ENCODE assay signal across 8 cellular contexts in the genomic region with DNA sequence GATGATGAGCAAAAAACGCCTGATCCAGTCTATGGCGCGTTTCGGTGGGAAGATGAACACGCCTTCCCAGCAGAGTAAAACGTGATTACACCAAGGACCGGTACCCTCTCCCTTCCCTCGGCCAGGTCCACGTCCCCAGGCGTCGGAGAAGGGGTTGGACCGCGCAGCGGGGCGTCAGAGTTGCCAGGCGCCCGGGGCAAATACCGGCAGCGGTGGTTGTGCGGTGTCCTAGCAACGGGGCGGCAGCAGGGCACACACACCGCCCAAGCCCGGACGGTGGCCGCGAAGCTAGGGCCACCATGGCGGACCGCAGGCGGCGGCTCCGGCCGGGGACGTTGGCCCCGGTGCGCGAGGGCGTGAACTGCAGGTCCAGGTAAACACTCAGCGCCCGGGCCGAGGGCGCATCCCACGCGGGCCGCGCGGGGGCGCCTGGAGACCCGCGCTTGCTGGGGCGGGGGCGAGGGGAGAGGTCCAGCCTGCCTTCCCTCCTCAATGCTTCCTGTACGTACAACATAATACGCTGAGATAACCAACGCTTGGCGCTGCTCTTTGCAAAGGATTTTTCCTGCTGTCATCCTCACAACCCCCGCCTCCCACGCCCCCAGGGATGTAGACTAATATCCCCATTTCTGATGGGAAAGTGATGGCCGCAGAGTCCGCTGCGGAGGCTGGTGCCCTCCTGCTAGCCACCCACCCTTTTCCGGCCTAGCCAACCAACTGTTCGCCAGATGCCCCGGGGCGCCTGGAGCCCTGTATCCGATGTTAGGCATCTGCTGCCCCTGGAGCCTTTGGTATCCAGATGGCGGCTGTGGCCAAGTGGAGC. TPM values are rescaled to one million over a fixed set of nuclear protein-coding genes. Genes with fewer than 3 reads are reported as not detected.
A peak's percentile ranks its signal among the peaks of the same experiment; 100 is the strongest.
DNase-seq lines count a peak whose midpoint lies in the region; ATAC-seq and TF ChIP-seq lines count a peak whose summit lies in the region.

Gene FAM47E, plus strand, starts transcription at position 274 of the 823 bp plus-strand sequence. Its CDS starts 26 bp downstream, at position 300.

- 8 to 35% (median 9%) methylated on average over 25 to 67 of the region's 67 CpGs for WGBS in spleen, 5 donors

- no peak for TF ChIP-seq CTCF in WI38 (IDR thresholded peaks at IDR 0.05; ENCODE audit: low read depth, low read length)
- TF ChIP-seq CTCF in colonic mucosa (IDR thresholded peaks at IDR 0.05) = peak; percentile 40
- peak in 5 of 11 experiments; percentile 29 to 52 (median 42) for TF ChIP-seq CTCF in spleen (IDR thresholded peaks at IDR 0.05 in 8 of 11, conservative IDR thresholded peaks at IDR 0.05 in 3 of 11)

- H3K36me3 ChIP-seq in colonic mucosa (no peaks in the 10 kb centered on the region), spleen (no peaks in the 10 kb centered on the region)

- H3K9me3 ChIP-seq in colonic mucosa (no peaks in the 10 kb centered on the region), spleen (no peaks in the 10 kb centered on the region)

- TF ChIP-seq POLR2A in spleen (IDR thresholded peaks at IDR 0.05) = no peak

- no peak for ATAC-seq in GM19452 (IDR thresholded peaks at IDR 0.05; ENCODE audit: unreplicated experiment)

- H3K9ac ChIP-seq in colonic mucosa (ENCODE audit: low read depth in 2 of 2, low read length in 2 of 2) = peak within 1 kb of the TSS; percentile 48 to 87

- peak within 1 kb of the TSS; percentile 27 for H3K27ac ChIP-seq in colonic mucosa
- H3K27ac ChIP-seq in spleen = peak within 1 kb of the TSS in 2 of 8 donors; percentile 7 to 43

- peak; percentile 69 for DNase-seq in NCI-H82 (lab: John Stamatoyannopoulos, UW)
- DNase-seq in NCI-H82 treated with DMSO at 0.1 percent for 48 hours (lab: John Stamatoyannopoulos, UW; ENCODE audit: unreplicated experiment) = no peak
- peak; percentile 52 to 86 for DNase-seq in NCI-H187 (lab: John Stamatoyannopoulos, UW)
- peak; percentile 76 for DNase-seq in colonic mucosa
- peak; percentile 90 for DNase-seq in kidney tubule cell (ENCODE audit: low spot score)
- peak; percentile 90 for DNase-seq in spleen

- H3K4me3 ChIP-seq in WI38 (ENCODE audit: low read depth, low read length) (peak within 1 kb of the TSS; percentile 44), colonic mucosa (peak within 1 kb of the TSS; percentile 70), spleen (peak within 1 kb of the TSS; percentile 33 to 70 (median 55))

- H3K27me3 ChIP-seq in colonic mucosa (no peaks in the 10 kb centered on the region), spleen (replicated peaks in 1 of 7) (peaks cover 0 to 57% (median 23%) of the 10 kb centered on the region in 7 donors)

- H3K4me1 ChIP-seq in colonic mucosa = no peaks in the 10 kb centered on the region
- peaks cover 0 to 18% (median 13%) of the 10 kb centered on the region in 6 donors for H3K4me1 ChIP-seq in spleen

- intact Hi-C loops in colonic mucosa (cut with DNase I) = loop anchor here (5.0 kb wide), 2 partner anchors 56 to 126 kb away; partner anchors contain the start of gene STBD1
- intact Hi-C loops in spleen (cut with DNase I; ENCODE audit: low total_unique reads) = no loop called here

RNA-seq across cellular contexts. Expression of gene FAM47E, which starts in this region (rescaled TPM):
- total RNA-seq in colonic mucosa (1 to 10 TPM; 3.9 to 4.8 TPM), spleen (1 to 10 TPM in 6 of 7 donors, under 1 TPM in 1; 0.66 to 6.2 (median 2.4) TPM)
- 1 to 10 TPM; 1.0 to 1.4 (median 1.3) TPM for polyA plus RNA-seq in spleen
